ENCODE assay signal across 12 cellular contexts in genomic region chr18:34358923-34359322, GRCh38.
DNase-seq lines count a peak whose midpoint lies in the region; ATAC-seq and TF ChIP-seq lines count a peak whose summit lies in the region.
"Had no signal": no experiment of that assay in that cellular context is flagged by ENCODE, and none has a peak within 500 bp of the region (broad histone marks: within the 10 kb centered on the region; RNA-seq: fewer than 3 reads in every experiment).

No MANE protein-coding gene starts in this region.

- no peaks in the 10 kb centered on the region for H3K9me3 Mint-ChIP-seq in activated naive CD8-positive, alpha-beta T cell treated with anti-CD3 and anti-CD28 coated beads, Interleukin-2, amount 50 U/mL, for 24 hours
- H3K9me3 Mint-ChIP-seq in activated T-cell treated with anti-CD3 and anti-CD28 coated beads, Interleukin-2, amount 50 U/mL, for 4 hours = peaks cover 13% of the 10 kb centered on the region

- no peak overlapping the region for H3K4me3 Mint-ChIP-seq in activated naive CD8-positive, alpha-beta T cell treated with anti-CD3 and anti-CD28 coated beads, Interleukin-2, amount 50 U/mL, for 24 hours
- H3K4me3 Mint-ChIP-seq in activated T-cell treated with anti-CD3 and anti-CD28 coated beads, Interleukin-2, amount 50 U/mL, for 4 hours = no peak overlapping the region
- H3K4me3 Mint-ChIP-seq: naive B cell had no signal

- H3K4me1 Mint-ChIP-seq in activated naive CD8-positive, alpha-beta T cell treated with anti-CD3 and anti-CD28 coated beads, Interleukin-2, amount 50 U/mL, for 24 hours = no peaks in the 10 kb centered on the region
- no peaks in the 10 kb centered on the region for H3K4me1 Mint-ChIP-seq in activated T-cell treated with anti-CD3 and anti-CD28 coated beads, Interleukin-2, amount 50 U/mL, for 4 hours (ENCODE audit: low read depth)
- H3K4me1 Mint-ChIP-seq: naive B cell had no signal

- H3K9me3 ChIP-seq in uterus = no peaks in the 10 kb centered on the region

- no peaks in the 10 kb centered on the region for H3K27me3 ChIP-seq in uterus

- H3K27ac ChIP-seq in uterus = no peak overlapping the region
- H3K27ac ChIP-seq: VCaP had no signal

- H3K36me3 ChIP-seq in uterus = no peaks in the 10 kb centered on the region

- TF ChIP-seq POLR2A in uterus (IDR thresholded peaks at IDR 0.05) = no peak

- ATAC-seq in GM18861 (IDR thresholded peaks at IDR 0.05; ENCODE audit: unreplicated experiment) (peak; percentile 87), HG02981 (IDR thresholded peaks at IDR 0.05; ENCODE audit: unreplicated experiment) (peak; percentile 75)
- peak; percentile 63 for ATAC-seq in activated naive CD8-positive, alpha-beta T cell treated with anti-CD3 and anti-CD28 coated beads, Interleukin-2, amount 50 U/mL, for 24 hours
- ATAC-seq in activated T-cell treated with anti-CD3 and anti-CD28 coated beads, Interleukin-2, amount 50 U/mL, for 4 hours = no peak

- DNase-seq in GM20000 (ENCODE audit: low spot score) (peak; percentile 53), uterus (no peak), HUDEP-2 (lab: John Stamatoyannopoulos, UW; ENCODE audit: unreplicated experiment in 76 of 76) (no peak)
- DNase-seq in activated naive CD8-positive, alpha-beta T cell treated with anti-CD3 and anti-CD28 coated beads, Interleukin-2, amount 50 U/mL, for 24 hours = no peak
- DNase-seq in stimulated activated CD4-positive, alpha-beta T cell treated with anti-CD3 and anti-CD28 coated beads, Interleukin-2, amount 100 ng/mL, for 48 hours = no peak
- no peak for DNase-seq in activated T-cell treated with anti-CD3 and anti-CD28 coated beads, Interleukin-2, amount 50 U/mL, for 4 hours
- DNase-seq: naive B cell, NCI-H446 treated with DMSO at 0.1 percent for 48 hours, Right ventricle myocardium superior had no signal

- intact Hi-C loops in uterus (cut with DNase I; ENCODE audit: low total_unique reads) = no loop called here

- no peak overlapping the region for H3K27ac Mint-ChIP-seq in activated naive CD8-positive, alpha-beta T cell treated with anti-CD3 and anti-CD28 coated beads, Interleukin-2, amount 50 U/mL, for 24 hours
- H3K27ac Mint-ChIP-seq: naive B cell had no signal

- H3K36me3 Mint-ChIP-seq in activated naive CD8-positive, alpha-beta T cell treated with anti-CD3 and anti-CD28 coated beads, Interleukin-2, amount 50 U/mL, for 24 hours (ENCODE audit: low read depth) = no peaks in the 10 kb centered on the region
- no peaks in the 10 kb centered on the region for H3K36me3 Mint-ChIP-seq in activated T-cell treated with anti-CD3 and anti-CD28 coated beads, Interleukin-2, amount 50 U/mL, for 4 hours (ENCODE audit: insufficient read depth)
- H3K36me3 Mint-ChIP-seq: naive B cell had no signal

- no peak overlapping the region for H3K4me3 ChIP-seq in uterus

- H3K27me3 Mint-ChIP-seq in activated naive CD8-positive, alpha-beta T cell treated with anti-CD3 and anti-CD28 coated beads, Interleukin-2, amount 50 U/mL, for 24 hours = no peaks in the 10 kb centered on the region
- H3K27me3 Mint-ChIP-seq in activated T-cell treated with anti-CD3 and anti-CD28 coated beads, Interleukin-2, amount 50 U/mL, for 4 hours (ENCODE audit: low read depth) = no peaks in the 10 kb centered on the region
- H3K27me3 Mint-ChIP-seq: naive B cell had no signal

- H3K4me1 ChIP-seq in uterus = no peaks in the 10 kb centered on the region

- no peak for TF ChIP-seq CTCF in GM20000 (IDR thresholded peaks at IDR 0.05; ENCODE audit: extremely low read depth, missing control alignments)
- TF ChIP-seq CTCF in uterus (IDR thresholded peaks at IDR 0.05) = no peak

Comparison
In these comparisons a context has a peak if more than half of its experiments do, and no peak if none do; other contexts are left out.
1. ATAC-seq: peak in GM18861 (single experiment), HG02981 (single experiment) and activated naive CD8-positive, alpha-beta T cell treated with anti-CD3 and anti-CD28 coated beads, Interleukin-2, amount 50 U/mL, for 24 hours (single experiment); none in activated T-cell treated with anti-CD3 and anti-CD28 coated beads, Interleukin-2, amount 50 U/mL, for 4 hours (0 of 2).